Comparison of ENCODE assay signal across 18 cellular contexts in the genomic region with DNA sequence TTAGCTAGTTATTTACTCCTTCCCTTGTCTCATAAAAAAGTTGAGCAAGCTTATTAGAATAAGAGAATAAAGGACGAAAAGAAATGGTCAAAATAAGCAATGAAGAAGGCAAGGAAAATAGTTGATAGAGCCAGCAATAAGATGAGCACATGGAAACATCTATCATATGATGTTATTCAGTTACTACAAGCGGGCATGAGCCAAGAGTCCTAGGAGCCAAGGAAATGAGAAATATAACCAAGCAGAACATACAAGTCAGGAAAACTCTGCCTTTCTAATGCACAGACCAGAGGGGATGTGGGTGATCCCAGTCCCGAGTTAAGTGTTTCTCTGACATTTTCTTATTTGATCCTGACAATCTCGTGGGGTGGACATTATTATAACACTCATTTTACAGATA.
"Had no signal": no experiment of that assay in that cellular context is flagged by ENCODE, and none has a peak within 500 bp of the region (broad histone marks: within the 10 kb centered on the region; RNA-seq: fewer than 3 reads in every experiment).

No MANE protein-coding gene starts in this region.

- H3K4me1 ChIP-seq: body of pancreas had no signal

- H3K27me3 ChIP-seq: body of pancreas, tibial nerve had no signal

- H3K27ac ChIP-seq: body of pancreas, tibial nerve had no signal

- DNase-seq: activated gamma-delta T cell treated with Interleukin-2 at 50 U/mL for 16 hours; activated T-cell treated with anti-CD3 and anti-CD28 coated beads, Interleukin-2, amount 50 U/mL, for 1 hour; anterior cingulate cortex; body of pancreas; effector CD4-positive, alpha-beta T cell; foreskin melanocyte; glutamatergic neuron; hypothalamus; naive thymus-derived CD4-positive, alpha-beta T cell; occipital lobe; stimulated activated CD4-positive, alpha-beta T cell treated with anti-CD3 and anti-CD28 coated beads, Interleukin-4, amount 100 ng/mL, for 24 hours; stimulated activated naive CD8-positive, alpha-beta T cell treated with anti-CD3 and anti-CD28 coated beads, Interleukin-15, Interleukin-2, amounts not matched to agents 100 U/mL and 50 U/mL, for 24 hours; T-cell had no signal

- H3K4me3 ChIP-seq: body of pancreas, tibial nerve had no signal

- H3K9me3 ChIP-seq: body of pancreas, tibial nerve had no signal

- ATAC-seq: body of pancreas; naive thymus-derived CD4-positive, alpha-beta T cell; stimulated activated naive CD8-positive, alpha-beta T cell treated with anti-CD3 and anti-CD28 coated beads, Interleukin-15, Interleukin-2, amounts not matched to agents 100 U/mL and 50 U/mL, for 24 hours; T-cell; WTC11 had no signal

- FAIRE-seq: endometrium, TTC549, urothelium cell line had no signal
